1 cellular context compared by ENCODE assay signal in the genomic region with DNA sequence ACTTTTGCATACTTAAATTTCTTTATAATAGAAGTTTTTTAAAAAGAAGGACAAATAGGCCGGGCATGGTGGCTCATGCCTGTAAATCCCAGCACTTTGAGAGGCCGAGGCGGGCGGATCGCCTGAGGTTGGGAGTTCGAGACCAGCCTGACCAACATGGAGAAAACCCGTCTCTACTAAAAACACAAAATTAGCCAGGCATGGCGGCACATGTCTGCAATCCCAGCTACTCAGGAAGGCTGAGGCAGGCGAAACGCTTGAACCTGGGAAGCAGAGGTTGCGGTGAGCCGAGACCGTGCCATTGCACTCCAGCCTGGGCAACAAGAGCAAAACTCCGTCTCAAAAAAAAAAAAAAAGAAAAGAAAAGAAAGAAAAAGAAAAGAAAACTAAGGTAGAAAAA.
TF ChIP-seq lines count a peak whose summit lies in the region.

No MANE protein-coding gene starts in this region.

TF ChIP-seq in GM12878, 131 proteins besides CTCF, POLR2A, EP300 and RAD21:
- TF ChIP-seq, protein P1, sequence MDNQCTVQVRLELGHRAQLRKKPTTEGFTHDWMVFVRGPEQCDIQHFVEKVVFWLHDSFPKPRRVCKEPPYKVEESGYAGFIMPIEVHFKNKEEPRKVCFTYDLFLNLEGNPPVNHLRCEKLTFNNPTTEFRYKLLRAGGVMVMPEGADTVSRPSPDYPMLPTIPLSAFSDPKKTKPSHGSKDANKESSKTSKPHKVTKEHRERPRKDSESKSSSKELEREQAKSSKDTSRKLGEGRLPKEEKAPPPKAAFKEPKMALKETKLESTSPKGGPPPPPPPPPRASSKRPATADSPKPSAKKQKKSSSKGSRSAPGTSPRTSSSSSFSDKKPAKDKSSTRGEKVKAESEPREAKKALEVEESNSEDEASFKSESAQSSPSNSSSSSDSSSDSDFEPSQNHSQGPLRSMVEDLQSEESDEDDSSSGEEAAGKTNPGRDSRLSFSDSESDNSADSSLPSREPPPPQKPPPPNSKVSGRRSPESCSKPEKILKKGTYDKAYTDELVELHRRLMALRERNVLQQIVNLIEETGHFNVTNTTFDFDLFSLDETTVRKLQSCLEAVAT (IDR thresholded peaks at IDR 0.05) = peak; percentile 81; the same call in 1 of the 2 replicates
- TF ChIP-seq BHLHE40 (IDR thresholded peaks at IDR 0.05; ENCODE audit: borderline replicate concordance in 1 of 2, low read depth in 2 of 2, low read length in 1 of 2) = 0 out of 4 replicates have a peak, but pooled peaks of 1 of the 2 experiments have one; percentile 5
- 0 out of 2 replicates have a peak, but pooled peaks have one; percentile 37 for TF ChIP-seq HDGF (IDR thresholded peaks at IDR 0.05)
